Comparison of ENCODE assay signal across 1 cellular context in genomic region chr11:65778431-65778900, GRCh38.
TF ChIP-seq lines count a peak whose summit lies in the region.

No MANE protein-coding gene starts in this region.

TF ChIP-seq in IMR-90, 13 proteins besides CTCF, POLR2A, EP300 and RAD21:
- TF ChIP-seq SMC3 (IDR thresholded peaks at IDR 0.05; ENCODE audit: low read depth, low read length): no peak
- no peak for TF ChIP-seq ELK1 (IDR thresholded peaks at IDR 0.05; ENCODE audit: borderline replicate concordance, low read depth, low read length)
- no peak for TF ChIP-seq RCOR1 (IDR thresholded peaks at IDR 0.05; ENCODE audit: insufficient replicate concordance, low read length)
- TF ChIP-seq MAFK (IDR thresholded peaks at IDR 0.05; ENCODE audit: low read depth, low read length): no peak
- no peak for TF ChIP-seq NFE2L2 (IDR thresholded peaks at IDR 0.05; ENCODE audit: low read depth, low read length)
- no peak for TF ChIP-seq RFX5 (IDR thresholded peaks at IDR 0.05; ENCODE audit: low read depth, low read length)
- TF ChIP-seq BHLHE40 (IDR thresholded peaks at IDR 0.05; ENCODE audit: low read depth, low read length): no peak
- TF ChIP-seq MAZ (IDR thresholded peaks at IDR 0.05; ENCODE audit: borderline replicate concordance, low read depth, low read length): no peak
- TF ChIP-seq CHD1 (IDR thresholded peaks at IDR 0.05; ENCODE audit: low read depth, low read length): no peak
- TF ChIP-seq USF2 (IDR thresholded peaks at IDR 0.05; ENCODE audit: low read depth, low read length): no peak
- TF ChIP-seq FOS (IDR thresholded peaks at IDR 0.05; ENCODE audit: low read depth, low read length): no peak
- TF ChIP-seq CEBPB (IDR thresholded peaks at IDR 0.05; ENCODE audit: low read depth, low read length): no peak
- TF ChIP-seq MXI1 (IDR thresholded peaks at IDR 0.05; ENCODE audit: borderline replicate concordance, low read depth, low read length): no peak
